In genomic region chr5:75681125-75681830, GRCh38 we compare ENCODE assay signal across 8 cellular contexts. TPM values are rescaled to one million over a fixed set of nuclear protein-coding genes. Genes with fewer than 3 reads are reported as not detected.
DNase-seq lines count a peak whose midpoint lies in the region; ATAC-seq, FAIRE-seq and TF ChIP-seq lines count a peak whose summit lies in the region.

No MANE protein-coding gene starts in this region.

- ATAC-seq in Panc1 (0 out of 2 replicates have a peak, but pooled peaks have one; percentile 66), omental fat pad (ENCODE audit: low FRiP score) (peak; percentile 59), GM21528 (IDR thresholded peaks at IDR 0.05; ENCODE audit: low FRiP score, unreplicated experiment) (no peak)

- DNase-seq in BE2C (no peak), HCEC 1CT (peak; percentile 61), Panc1 (ENCODE audit: low read depth, low spot score) (peak; percentile 17), omental fat pad (ENCODE audit: low spot score) (no peak), MG63 (no peak)
- no peak for DNase-seq in activated T-cell treated with anti-CD3 and anti-CD28 coated beads, Interleukin-2, amount 50 U/mL, for 48 hours

- intact Hi-C loops in Panc1 (cut with micrococcal nuclease; ENCODE audit: unreplicated experiment), result loop anchor here (5.0 kb wide), 1 partner anchor 94 kb away; no protein-coding TSS in a partner anchor

- no peaks in the 10 kb centered on the region for H3K27me3 ChIP-seq in BE2C
- H3K27me3 ChIP-seq in Panc1 (ENCODE audit: control insufficient read depth, insufficient read depth, low read length), result no peaks in the 10 kb centered on the region
- no peaks in the 10 kb centered on the region for H3K27me3 ChIP-seq in MG63

- H3K9me3 ChIP-seq in BE2C, result no peaks in the 10 kb centered on the region
- no peaks in the 10 kb centered on the region for H3K9me3 ChIP-seq in Panc1 (ENCODE audit: control insufficient read depth, insufficient read depth, low read depth, low read length)
- no peaks in the 10 kb centered on the region for H3K9me3 ChIP-seq in MG63

- in situ Hi-C loops in Panc1 (cut with HindIII; ENCODE audit: low pct_unique_long_range_greater_than_20kb, low sequenced_read_pairs), result no loop called here

- H3K4me3 ChIP-seq in BE2C (ENCODE audit: low read depth, low read length) (no peak overlapping the region), Panc1 (ENCODE audit: low read depth in 2 of 2, low read length in 2 of 2) (no peak overlapping the region), MG63 (no peak overlapping the region)

- TF ChIP-seq CTCF in BE2C (IDR thresholded peaks at IDR 0.05; ENCODE audit: low read depth, low read length) (peak; percentile 48), Panc1 (IDR thresholded peaks at IDR 0.05) (peak; percentile 47; the same call in 1 of the 2 replicates), omental fat pad (IDR thresholded peaks at IDR 0.05) (no peak)

- FAIRE-seq in endometrium (lab: Jason Lieb, UNC), result peak; percentile 98

- CTCF ChIA-PET in Panc1 (lab: Charles Lee), result interaction anchor here (0.5 to 0.6 kb wide), 4 partner anchors 17 to 369 kb away, joined by 3 to 6 read pairs (median 3); no protein-coding TSS in a partner anchor

- BruUV-seq in Panc1 (replicated peaks; lab: Mats Ljungman, UMichigan), result no TSS peak

- H3K36me3 ChIP-seq in BE2C (peaks cover 18% of the 10 kb centered on the region), Panc1 (ENCODE audit: control insufficient read depth, insufficient read depth, low read length) (peaks cover 16% of the 10 kb centered on the region), MG63 (no peaks in the 10 kb centered on the region)

- no peak overlapping the region for H3K27ac ChIP-seq in Panc1 (ENCODE audit: low read length)

- H3K4me1 ChIP-seq in BE2C (peaks cover 15% of the 10 kb centered on the region), Panc1 (ENCODE audit: control insufficient read depth, insufficient read depth, low read length) (no peaks in the 10 kb centered on the region; the same call in 1 of the 2 replicates)

- POLR2A ChIA-PET in Panc1 (lab: Charles Lee), result no interaction called here

RNA-seq across cellular contexts. Expression of gene POC5, which starts 36.0 kb away (rescaled TPM):
- 16.3 TPM for polyA plus RNA-seq in BE2C (2012; ENCODE audit: insufficient read depth, insufficient read length, low read depth)
- total RNA-seq in Panc1 (2021; ENCODE audit: unreplicated experiment) (19.7 TPM), omental fat pad (10 to 100 TPM in 2 of 4 donors, 1 to 10 TPM in 2; 5.5 to 24.9 (median 9.7) TPM)
- polyA plus RNA-seq in Panc1 (2012; ENCODE audit: insufficient read length), result 13.5 TPM
- total RNA-seq in MG63 (2014; rRNA removed; shearing (Covaris generic); ENCODE audit: low replicate concordance), result 13.3 and 29.0 TPM in 2 replicates

Comparison
In these comparisons a context has a peak if more than half of its experiments do, and no peak if none do; other contexts are left out.
1. DNase-seq: peak in HCEC 1CT (single experiment) and Panc1 (single experiment); none in BE2C (single experiment), omental fat pad (single experiment), activated T-cell treated with anti-CD3 and anti-CD28 coated beads, Interleukin-2, amount 50 U/mL, for 48 hours (0 of 2) and MG63 (single experiment).
2. CTCF ChIP-seq: peak in BE2C (single experiment) and Panc1 (single experiment); none in omental fat pad (0 of 3).